In the genomic region with DNA sequence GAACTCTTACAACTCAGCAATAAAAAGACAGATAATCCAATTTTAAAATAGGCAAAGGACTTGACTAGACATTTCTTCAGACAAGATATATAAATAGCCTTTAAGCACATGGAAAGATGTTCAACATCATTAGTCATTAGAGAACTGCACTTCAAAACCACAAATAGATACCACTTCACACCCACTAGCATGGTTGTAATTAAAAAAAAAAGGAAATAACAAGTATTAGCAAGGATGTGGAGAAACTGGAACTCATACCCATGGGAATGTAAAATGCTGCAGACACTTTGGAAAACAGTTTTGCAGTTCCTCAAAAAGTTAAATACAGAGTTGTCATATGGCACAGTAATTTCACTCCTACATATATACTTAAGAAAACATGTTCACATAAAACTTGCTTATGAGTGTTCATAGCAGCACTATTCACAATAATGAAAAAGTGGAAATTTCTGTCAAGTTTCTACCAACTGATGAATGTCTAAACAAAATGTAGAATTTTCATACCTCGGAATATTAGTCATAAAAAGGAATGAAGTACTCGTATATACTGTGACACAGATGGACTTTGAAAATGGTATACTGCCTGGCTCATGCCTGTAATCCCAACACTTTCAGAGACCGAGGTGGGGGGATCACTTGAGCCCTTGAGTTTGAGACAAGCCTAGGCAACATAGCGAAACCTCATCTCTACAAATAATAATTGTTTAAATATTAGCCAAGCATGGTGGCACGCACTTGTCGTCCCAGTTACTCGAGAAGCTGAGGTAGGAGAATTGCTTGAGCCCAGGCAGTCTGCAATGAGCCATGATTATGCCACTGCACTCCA, we compare ENCODE assay signal across 15 cellular contexts. TPM values are rescaled to one million over a fixed set of nuclear protein-coding genes. Genes with fewer than 3 reads are reported as not detected.
DNase-seq lines count a peak whose midpoint lies in the region; ATAC-seq and TF ChIP-seq lines count a peak whose summit lies in the region.
"Had no signal": no experiment of that assay in that cellular context is flagged by ENCODE, and none has a peak within 500 bp of the region (broad histone marks: within the 10 kb centered on the region; RNA-seq: fewer than 3 reads in every experiment).

No MANE protein-coding gene starts in this region.

- no peak overlapping the region for H3K9ac ChIP-seq in MM.1S (ENCODE audit: low read length)
- no peak overlapping the region for H3K9ac ChIP-seq in Karpas-422 (ENCODE audit: low read length)

- no peak for TF ChIP-seq CTCF in HFFc6 (IDR thresholded peaks at IDR 0.05)
- no peak for TF ChIP-seq CTCF in tibial artery (IDR thresholded peaks at IDR 0.05)
- no peak for TF ChIP-seq CTCF in MM.1S (IDR thresholded peaks at IDR 0.05; ENCODE audit: low read length)

- H3K9me2 ChIP-seq in MM.1S (replicated peaks; ENCODE audit: insufficient read depth, low read length) (no peaks in the 10 kb centered on the region), Karpas-422 (replicated peaks; ENCODE audit: insufficient read depth, low read length) (no peaks in the 10 kb centered on the region)

- H3K27me3 ChIP-seq in tibial artery (peaks cover 0 to 8% of the 10 kb centered on the region in 2 donors), MM.1S (replicated peaks; ENCODE audit: insufficient read depth, low read length) (no peaks in the 10 kb centered on the region), Karpas-422 (ENCODE audit: low read length) (no peaks in the 10 kb centered on the region)
- H3K27me3 ChIP-seq: pancreas, vagina had no signal

- DNase-seq in Caki2 (ENCODE audit: low read depth) (peak; percentile 44), HFFc6 (peak; percentile 5), kidney glomerular epithelial cell (lab: John Stamatoyannopoulos, UW) (peak; percentile 15), tibial artery (no peak), MM.1S (no peak), Karpas-422 (no peak)
- DNase-seq in activated naive CD8-positive, alpha-beta T cell treated with anti-CD3 and anti-CD28 coated beads, Interleukin-2, amount 50 U/mL, for 24 hours: no peak
- DNase-seq: amniotic stem cell, C1 segment of cervical spinal cord, cortex of kidney, left cardiac atrium, NCI-H82, pancreas, stomach had no signal

- no peaks in the 10 kb centered on the region for H3K9me3 Mint-ChIP-seq in HFFc6
- H3K9me3 Mint-ChIP-seq in activated naive CD8-positive, alpha-beta T cell treated with anti-CD3 and anti-CD28 coated beads, Interleukin-2, amount 50 U/mL, for 24 hours: no peaks in the 10 kb centered on the region

- ATAC-seq in activated naive CD8-positive, alpha-beta T cell treated with anti-CD3 and anti-CD28 coated beads, Interleukin-2, amount 50 U/mL, for 24 hours: peak; percentile 28
- ATAC-seq: left cardiac atrium, pancreas had no signal

- peaks cover 29% of the 10 kb centered on the region for H3K4me1 Mint-ChIP-seq in HFFc6 (ENCODE audit: low read depth)
- peaks cover 27% of the 10 kb centered on the region for H3K4me1 Mint-ChIP-seq in activated naive CD8-positive, alpha-beta T cell treated with anti-CD3 and anti-CD28 coated beads, Interleukin-2, amount 50 U/mL, for 24 hours

- H3K27ac Mint-ChIP-seq in HFFc6: peak overlapping the region; percentile 46; the same call in 1 of the 2 replicates
- H3K27ac Mint-ChIP-seq in activated naive CD8-positive, alpha-beta T cell treated with anti-CD3 and anti-CD28 coated beads, Interleukin-2, amount 50 U/mL, for 24 hours: no peak overlapping the region

- H3K9me3 ChIP-seq in tibial artery (no peaks in the 10 kb centered on the region), MM.1S (replicated peaks; ENCODE audit: insufficient read depth, low read length) (no peaks in the 10 kb centered on the region), Karpas-422 (ENCODE audit: low read length) (no peaks in the 10 kb centered on the region)
- H3K9me3 ChIP-seq: pancreas, stomach, vagina had no signal

- H2AFZ ChIP-seq in MM.1S (ENCODE audit: low read length): no peak overlapping the region
- H2AFZ ChIP-seq in Karpas-422 (ENCODE audit: low read length): no peak overlapping the region

- H3K36me3 Mint-ChIP-seq in HFFc6 (ENCODE audit: low read depth): no peaks in the 10 kb centered on the region
- H3K36me3 Mint-ChIP-seq in activated naive CD8-positive, alpha-beta T cell treated with anti-CD3 and anti-CD28 coated beads, Interleukin-2, amount 50 U/mL, for 24 hours (ENCODE audit: low read depth): no peaks in the 10 kb centered on the region

- peaks cover 5% of the 10 kb centered on the region; the same call in 1 of the 2 replicates for H3K27me3 Mint-ChIP-seq in HFFc6 (ENCODE audit: insufficient read depth)
- peaks cover 3% of the 10 kb centered on the region for H3K27me3 Mint-ChIP-seq in activated naive CD8-positive, alpha-beta T cell treated with anti-CD3 and anti-CD28 coated beads, Interleukin-2, amount 50 U/mL, for 24 hours

- no peak overlapping the region for H3K4me3 ChIP-seq in tibial artery
- no peak overlapping the region for H3K4me3 ChIP-seq in MM.1S (ENCODE audit: low read length)
- no peak overlapping the region for H3K4me3 ChIP-seq in Karpas-422 (ENCODE audit: low read length)
- H3K4me3 ChIP-seq: pancreas, stomach, vagina had no signal

- H3K4me2 ChIP-seq in MM.1S (ENCODE audit: low read depth, low read length): no peak overlapping the region
- no peak overlapping the region for H3K4me2 ChIP-seq in Karpas-422 (ENCODE audit: low read depth, low read length, poor library complexity, severe bottlenecking)

- peak overlapping the region; percentile 9; the same call in 1 of the 2 replicates for H3K4me3 Mint-ChIP-seq in HFFc6
- H3K4me3 Mint-ChIP-seq in activated naive CD8-positive, alpha-beta T cell treated with anti-CD3 and anti-CD28 coated beads, Interleukin-2, amount 50 U/mL, for 24 hours: no peak overlapping the region

- no peak overlapping the region for H3K27ac ChIP-seq in tibial artery
- no peak overlapping the region for H3K27ac ChIP-seq in MM.1S (ENCODE audit: low read length)
- H3K27ac ChIP-seq in Karpas-422 (ENCODE audit: low read length): no peak overlapping the region
- H3K27ac ChIP-seq: pancreas, stomach, vagina had no signal

- intact Hi-C loops in tibial artery (cut with DNase I; ENCODE audit: low total_unique reads): no loop called here

- no peaks in the 10 kb centered on the region for H3F3A ChIP-seq in MM.1S (ENCODE audit: insufficient read depth, low read length)

- H4K20me1 ChIP-seq in MM.1S (ENCODE audit: insufficient read depth, low read length): no peaks in the 10 kb centered on the region
- H4K20me1 ChIP-seq in Karpas-422 (ENCODE audit: insufficient read depth, low read depth, low read length): no peaks in the 10 kb centered on the region

- H3K4me1 ChIP-seq in tibial artery: no peaks in the 10 kb centered on the region
- H3K4me1 ChIP-seq in MM.1S (ENCODE audit: low read length): no peaks in the 10 kb centered on the region
- no peaks in the 10 kb centered on the region for H3K4me1 ChIP-seq in Karpas-422 (ENCODE audit: low read length)
- H3K4me1 ChIP-seq: pancreas, stomach, vagina had no signal

- in situ Hi-C loops in Caki2 (cut with HindIII; ENCODE audit: low pct_unique_long_range_greater_than_20kb, low sequenced_read_pairs): no loop called here

- H3K79me2 ChIP-seq in MM.1S (ENCODE audit: low read length) (no peaks in the 10 kb centered on the region), Karpas-422 (ENCODE audit: low read length) (no peaks in the 10 kb centered on the region)

- H3K36me3 ChIP-seq in tibial artery (no peaks in the 10 kb centered on the region), MM.1S (replicated peaks; ENCODE audit: insufficient read depth, low read length) (no peaks in the 10 kb centered on the region), Karpas-422 (ENCODE audit: insufficient read depth, low read length) (no peaks in the 10 kb centered on the region)
- H3K36me3 ChIP-seq: pancreas, stomach, vagina had no signal

RNA-seq across cellular contexts. Expression of a gene that starts 28.1 kb away (rescaled TPM):
- total RNA-seq in Caki2 (2014; rRNA removed; shearing (Covaris generic); ENCODE audit: low replicate concordance): 3.7 TPM in 1 of 2 replicates, not detected in the other
- total RNA-seq in HFFc6 (2021; fragmentation: NEBNext Ultra II Directional; extraction: Animal tissue kit (Norgen Biotek cat#: 25700)): under 1 TPM in 2 of 6 experiments, not detected in 4; 0.27 to 0.46 TPM
- 1.4 TPM in 1 of 2 replicates, not detected in the other for total RNA-seq in Karpas-422 (2014; rRNA removed; shearing (Covaris generic); ENCODE audit: low replicate concordance)

RNA-seq across cellular contexts. Expression of a gene that starts 46.1 kb away (rescaled TPM):
- 58.6 and 70.3 TPM in 2 replicates for total RNA-seq in Caki2 (2014; rRNA removed; shearing (Covaris generic); ENCODE audit: low replicate concordance)
- 10 to 100 TPM; 18.5 to 23.0 (median 21.1) TPM for total RNA-seq in HFFc6 (2021; fragmentation: NEBNext Ultra II Directional; extraction: Animal tissue kit (Norgen Biotek cat#: 25700))
- total RNA-seq in Karpas-422 (2014; rRNA removed; shearing (Covaris generic); ENCODE audit: low replicate concordance): 35.5 and 57.0 TPM in 2 replicates

Comparison
In these comparisons a context has a peak if more than half of its experiments do, and no peak if none do; other contexts are left out.
1. DNase-seq: peak in Caki2 (single experiment), HFFc6 (single experiment) and kidney glomerular epithelial cell (single experiment); none in activated naive CD8-positive, alpha-beta T cell treated with anti-CD3 and anti-CD28 coated beads, Interleukin-2, amount 50 U/mL, for 24 hours (single experiment), tibial artery (0 of 2), MM.1S (single experiment) and Karpas-422 (single experiment).